ENCODE assay signal across 11 cellular contexts in genomic region chr10:34031410-34031809, GRCh38.
DNase-seq lines count a peak whose midpoint lies in the region; TF ChIP-seq lines count a peak whose summit lies in the region.
"Had no signal": no experiment of that assay in that cellular context is flagged by ENCODE, and none has a peak within 500 bp of the region (broad histone marks: within the 10 kb centered on the region; RNA-seq: fewer than 3 reads in every experiment).

No MANE protein-coding gene starts in this region.

- H3K36me3 ChIP-seq in tibial nerve, result no peaks in the 10 kb centered on the region

- TF ChIP-seq EP300 in tibial nerve (IDR thresholded peaks at IDR 0.05), result peak in 1 of 2 donors; percentile 76

- H3K9me3 ChIP-seq in tibial nerve, result peaks cover 0 to 12% (median 0%) of the 10 kb centered on the region in 4 donors

- H3K27me3 Mint-ChIP-seq in activated naive CD4-positive, alpha-beta T cell treated with anti-CD3 and anti-CD28 coated beads for 36 hours (ENCODE audit: low read depth), result no peaks in the 10 kb centered on the region
- H3K27me3 Mint-ChIP-seq: activated B cell treated with CpG ODN at 0.5 μM for 24 hours had no signal

- H3K27ac ChIP-seq in tibial nerve, result no peak overlapping the region

- no peaks in the 10 kb centered on the region for H3K9me3 Mint-ChIP-seq in activated naive CD4-positive, alpha-beta T cell treated with anti-CD3 and anti-CD28 coated beads for 36 hours

- H3K36me3 Mint-ChIP-seq in activated naive CD4-positive, alpha-beta T cell treated with anti-CD3 and anti-CD28 coated beads for 36 hours (ENCODE audit: low read depth), result no peaks in the 10 kb centered on the region

- 38 to 51% methylated on average over 3 of the region's 3 CpGs for WGBS in tibial nerve, 2 donors

- H3K4me3 Mint-ChIP-seq in activated naive CD4-positive, alpha-beta T cell treated with anti-CD3 and anti-CD28 coated beads for 36 hours, result no peak overlapping the region
- H3K4me3 Mint-ChIP-seq: activated B cell treated with CpG ODN at 0.5 μM for 24 hours had no signal

- H3K4me3 ChIP-seq in cardiac fibroblast (replicated peaks in 1 of 2; ENCODE audit: low read depth in 2 of 2, low read length in 2 of 2) (no peak overlapping the region), tibial nerve (no peak overlapping the region)

- TF ChIP-seq POLR2A in tibial nerve (IDR thresholded peaks at IDR 0.05), result no peak

- CTCF ChIA-PET in activated naive CD4-positive, alpha-beta T cell treated with anti-CD3 and anti-CD28 coated beads for 36 hours (lab: Charles Lee), result no interaction called here

- DNase-seq in HT1080 (ENCODE audit: low read depth) (peak; percentile 56), cardiac fibroblast (ENCODE audit: low read depth in 2 of 2) (peak; percentile 77 to 93), inferior parietal cortex (ENCODE audit: extremely low spot score) (peak; percentile 47), tibial nerve (ENCODE audit: low spot score in 2 of 2) (peak; percentile 50 to 78), retina (no peak), GM13976 (ENCODE audit: low spot score) (no peak)
- DNase-seq in activated naive CD4-positive, alpha-beta T cell treated with anti-CD3 and anti-CD28 coated beads for 36 hours, result no peak
- DNase-seq: activated B cell treated with CpG ODN at 0.5 μM for 24 hours, cerebellar nuclear complex, MM.1S, NCI-H526 had no signal

- intact Hi-C loops in activated naive CD4-positive, alpha-beta T cell treated with anti-CD3 and anti-CD28 coated beads for 36 hours (cut with micrococcal nuclease), result no loop called here

- TF ChIP-seq CTCF in cardiac fibroblast (IDR thresholded peaks at IDR 0.05; ENCODE audit: low read depth, low read length) (no peak), tibial nerve (IDR thresholded peaks at IDR 0.05) (no peak), GM13976 (IDR thresholded peaks at IDR 0.05; ENCODE audit: borderline replicate concordance, control extremely low read depth, extremely low read depth, insufficient read depth, missing control alignments) (no peak)

- no peak overlapping the region for H3K27ac Mint-ChIP-seq in activated naive CD4-positive, alpha-beta T cell treated with anti-CD3 and anti-CD28 coated beads for 36 hours
- H3K27ac Mint-ChIP-seq: activated B cell treated with CpG ODN at 0.5 μM for 24 hours had no signal

- peaks cover 0 to 8% (median 0%) of the 10 kb centered on the region in 4 donors for H3K4me1 ChIP-seq in tibial nerve

- in situ Hi-C loops in GM13976 (cut with MboI; ENCODE audit: low sequenced_read_pairs, unreplicated experiment), result no loop called here

- no peaks in the 10 kb centered on the region for H3K4me1 Mint-ChIP-seq in activated naive CD4-positive, alpha-beta T cell treated with anti-CD3 and anti-CD28 coated beads for 36 hours (ENCODE audit: low read depth)
- H3K4me1 Mint-ChIP-seq: activated B cell treated with CpG ODN at 0.5 μM for 24 hours had no signal

- no peaks in the 10 kb centered on the region for H3K27me3 ChIP-seq in tibial nerve

Comparison
In these comparisons a context has a peak if more than half of its experiments do, and no peak if none do; other contexts are left out.
1. DNase-seq: peak in HT1080 (single experiment), cardiac fibroblast (2 of 2), inferior parietal cortex (single experiment) and tibial nerve (2 of 2); none in retina (single experiment), GM13976 (single experiment) and activated naive CD4-positive, alpha-beta T cell treated with anti-CD3 and anti-CD28 coated beads for 36 hours (single experiment).